In genomic region chr2:227163445-227163997, GRCh38 we compare ENCODE assay signal across 8 cellular contexts. TPM values are rescaled to one million over a fixed set of nuclear protein-coding genes. Genes with fewer than 3 reads are reported as not detected.
DNase-seq lines count a peak whose midpoint lies in the region; ATAC-seq and TF ChIP-seq lines count a peak whose summit lies in the region.

No MANE protein-coding gene starts in this region.

- H3K4me2 ChIP-seq in DOHH2 (ENCODE audit: low read length) = peak overlapping the region; percentile 95

- H3K4me1 ChIP-seq in DOHH2 (ENCODE audit: control insufficient read depth, low read length) = peaks cover 48% of the 10 kb centered on the region
- no peaks in the 10 kb centered on the region for H3K4me1 ChIP-seq in urinary bladder (ENCODE audit: insufficient read depth)

- H3F3A ChIP-seq in DOHH2 (ENCODE audit: control insufficient read depth, insufficient read depth) = 0 out of 2 replicates have a peak, but pooled peaks cover 14% of the 10 kb centered on the region

- 2% methylated on average over 20 of the region's 20 CpGs for WGBS in urinary bladder

- H3K27me3 ChIP-seq in DOHH2 (ENCODE audit: control insufficient read depth, low read length) = no peaks in the 10 kb centered on the region

- H3K4me3 ChIP-seq in DOHH2 (ENCODE audit: low read length) (peak overlapping the region; percentile 94), astrocyte of the spinal cord (ENCODE audit: low read depth, low read length) (peak overlapping the region; percentile 39), urinary bladder (ENCODE audit: low read depth, low read length) (peak overlapping the region; percentile 46)

- no peaks in the 10 kb centered on the region for H4K20me1 ChIP-seq in DOHH2 (ENCODE audit: control insufficient read depth, insufficient read depth, low read depth, low read length)

- H3K79me2 ChIP-seq in DOHH2 (ENCODE audit: control insufficient read depth, low read length) = peaks cover 34% of the 10 kb centered on the region

- ATAC-seq in GM19397 (IDR thresholded peaks at IDR 0.05; ENCODE audit: unreplicated experiment) (peak; percentile 82), HG03354 (IDR thresholded peaks at IDR 0.05; ENCODE audit: poor library complexity, severe bottlenecking, unreplicated experiment) (peak; percentile 75), left lobe of liver (peak; percentile 36), sciatic nerve (no peak), omental fat pad (ENCODE audit: low FRiP score) (no peak)

- H3K9me3 ChIP-seq in DOHH2 (ENCODE audit: control insufficient read depth, insufficient read depth, low read length) = no peaks in the 10 kb centered on the region

- in situ Hi-C loops in astrocyte of the spinal cord (cut with HindIII; ENCODE audit: low sequenced_read_pairs) = no loop called here

- H3K9me2 ChIP-seq in DOHH2 (replicated peaks; ENCODE audit: control insufficient read depth, low read length) = no peaks in the 10 kb centered on the region

- peaks cover 13% of the 10 kb centered on the region for H3K36me3 ChIP-seq in DOHH2 (ENCODE audit: control insufficient read depth, low read length)
- H3K36me3 ChIP-seq in urinary bladder (ENCODE audit: insufficient read depth) = no peaks in the 10 kb centered on the region

- H3K27ac ChIP-seq in DOHH2 (ENCODE audit: low read depth, low read length) (peak overlapping the region; percentile 69), urinary bladder (ENCODE audit: low read depth) (no peak overlapping the region)

- no peak for DNase-seq in astrocyte of the spinal cord (ENCODE audit: low read depth, low spot score)
- DNase-seq in left lobe of liver (ENCODE audit: low spot score) = peak; percentile 44
- DNase-seq in sciatic nerve (ENCODE audit: low spot score) = no peak
- DNase-seq in omental fat pad (ENCODE audit: low spot score) = no peak

- TF ChIP-seq CTCF in DOHH2 (IDR thresholded peaks at IDR 0.05; ENCODE audit: low read depth, low read length, poor library complexity, severe bottlenecking) (no peak), astrocyte of the spinal cord (IDR thresholded peaks at IDR 0.05; ENCODE audit: low read depth, low read length) (no peak), omental fat pad (IDR thresholded peaks at IDR 0.05) (no peak)

- intact Hi-C loops in sciatic nerve (cut with DNase I) = no loop called here

RNA-seq across cellular contexts. Expression of gene COL4A4, which starts 0.5 kb away (rescaled TPM):
- total RNA-seq in left lobe of liver (2.1 TPM), urinary bladder (0.90 TPM), sciatic nerve (7.4 TPM), omental fat pad (1 to 10 TPM in 1 of 4 donors, under 1 TPM in 3; 0.38 to 1.9 (median 0.64) TPM)
- polyA plus RNA-seq in urinary bladder = 2.3 TPM

RNA-seq across cellular contexts. Expression of gene COL4A3, which starts 0.9 kb away (rescaled TPM):
- total RNA-seq in left lobe of liver (0.55 TPM), urinary bladder (0.74 TPM), sciatic nerve (7.0 TPM), omental fat pad (1 to 10 TPM in 1 of 4 donors, under 1 TPM in 3; 0.24 to 1.7 (median 0.37) TPM)
- polyA plus RNA-seq in urinary bladder = 1.4 TPM

Comparison
In these comparisons a context has a peak if more than half of its experiments do, and no peak if none do; other contexts are left out.
1. H3K4me3 ChIP-seq: peak in every context shown above with its lines; median percentile 94 in DOHH2; 46 in urinary bladder; 39 in astrocyte of the spinal cord.
2. ATAC-seq: peak in GM19397 (single experiment), HG03354 (single experiment) and left lobe of liver (single experiment); none in sciatic nerve (single experiment) and omental fat pad (single experiment).